In the genomic region with DNA sequence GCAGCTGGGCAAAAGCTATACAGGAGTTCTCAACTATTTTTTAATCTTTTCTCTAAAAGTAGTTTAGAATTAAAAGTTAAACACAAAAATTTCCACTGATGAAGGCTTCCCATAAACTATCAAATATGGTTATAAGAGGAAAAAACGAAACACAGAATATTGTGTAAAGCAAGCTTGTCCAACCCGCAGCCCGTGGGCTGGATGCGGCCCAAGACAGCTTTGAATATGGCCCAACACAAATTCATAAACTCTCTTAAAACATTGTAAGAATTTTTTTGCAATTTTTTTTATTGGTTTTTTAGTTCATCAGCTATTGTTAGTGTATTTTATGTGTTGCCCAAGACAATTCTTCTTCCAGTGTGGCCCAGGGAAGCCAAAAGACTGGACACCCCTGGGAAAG, we compare ENCODE assay signal across 10 cellular contexts. TPM values are rescaled to one million over a fixed set of nuclear protein-coding genes. Genes with fewer than 3 reads are reported as not detected.
DNase-seq lines count a peak whose midpoint lies in the region; ATAC-seq and TF ChIP-seq lines count a peak whose summit lies in the region.
"Not testable (repeated sequence)": the region's sequence is repeated elsewhere in the genome, so short reads cannot be mapped to it uniquely, and the experiment has no call there.
"Had no signal": no experiment of that assay in that cellular context is flagged by ENCODE, and none has a peak within 500 bp of the region (broad histone marks: within the 10 kb centered on the region; RNA-seq: fewer than 3 reads in every experiment).

No MANE protein-coding gene starts in this region.

- not testable (repeated sequence) for H3K9ac ChIP-seq in PC-3 (ENCODE audit: low read length)

- not testable (repeated sequence) for H3K9me2 ChIP-seq in PC-3 (replicated peaks; ENCODE audit: low read length)

- H3K27ac ChIP-seq in PC-3 (ENCODE audit: low read length); coronary artery; psoas muscle; suprapubic skin: not testable (repeated sequence)

- TF ChIP-seq POLR2A in lower leg skin (IDR thresholded peaks at IDR 0.05); suprapubic skin (IDR thresholded peaks at IDR 0.05): not testable (repeated sequence)

- TF ChIP-seq EP300 in suprapubic skin (IDR thresholded peaks at IDR 0.05): not testable (repeated sequence)

- not testable (repeated sequence) for ATAC-seq in PC-3, left ventricle myocardium superior, psoas muscle

- H3K4me2 ChIP-seq in PC-3 (ENCODE audit: low read length): not testable (repeated sequence)

- WGBS in lower leg skin, 2 donors: 61 to 68% methylated on average over 4 of the region's 4 CpGs
- WGBS in psoas muscle, 3 donors: 69 to 86% (median 81%) methylated on average over 4 of the region's 4 CpGs
- WGBS in suprapubic skin: 65% methylated on average over 4 of the region's 4 CpGs

- CTCF ChIA-PET in PC-3 (lab: Charles Lee): not testable (repeated sequence)

- not testable (repeated sequence) for H4K20me1 ChIP-seq in PC-3 (ENCODE audit: low read length)

- H3K4me1 ChIP-seq in PC-3 (ENCODE audit: insufficient read depth, low read length); psoas muscle; suprapubic skin: not testable (repeated sequence)

- H3K79me2 ChIP-seq in PC-3 (ENCODE audit: low read length): not testable (repeated sequence)

- H3K27me3 ChIP-seq in PC-3 (ENCODE audit: low read length); psoas muscle (ENCODE audit: insufficient read depth in 3 of 3, low read length in 2 of 3); suprapubic skin: not testable (repeated sequence)

- not testable (repeated sequence) for H3F3A ChIP-seq in PC-3 (ENCODE audit: low read length, unreplicated experiment)

- not testable (repeated sequence) for H3K4me3 ChIP-seq in PC-3 (ENCODE audit: low read length); coronary artery; lower leg skin (ENCODE audit: low read depth, poor library complexity, severe bottlenecking); psoas muscle; suprapubic skin

- BruUV-seq in PC-3 (replicated peaks; lab: Mats Ljungman, UMichigan): not testable (repeated sequence)

- not testable (repeated sequence) for TF ChIP-seq CTCF in PC-3 (conservative IDR thresholded peaks at IDR 0.05; ENCODE audit: low read depth, low read length); coronary artery (IDR thresholded peaks at IDR 0.05); lower leg skin (IDR thresholded peaks at IDR 0.05); psoas muscle (IDR thresholded peaks at IDR 0.05); suprapubic skin (IDR thresholded peaks at IDR 0.05)

- peak; percentile 0 for DNase-seq in PC-3
- DNase-seq in coronary artery (ENCODE audit: low spot score): peak; percentile 12
- DNase-seq in fibroblast of gingiva (ENCODE audit: low read depth): peak; percentile 0
- peak; percentile 39 for DNase-seq in left ventricle myocardium superior
- peak; percentile 51 to 92 for DNase-seq in lower leg skin (ENCODE audit: low spot score in 2 of 2)
- DNase-seq in psoas muscle: peak; percentile 8 to 51
- DNase-seq in suprapubic skin (ENCODE audit: low spot score in 2 of 2): peak; percentile 61 to 63

- H3K9me3 ChIP-seq in PC-3 (ENCODE audit: low read length); psoas muscle; suprapubic skin: not testable (repeated sequence)

- not testable (repeated sequence) for H2AFZ ChIP-seq in PC-3 (ENCODE audit: low read length)

- intact Hi-C loops in PC-3 (cut with micrococcal nuclease); left ventricle myocardium superior (cut with micrococcal nuclease); lower leg skin (cut with DNase I; ENCODE audit: low total_unique reads); psoas muscle (cut with DNase I): not testable (repeated sequence)

- H3K36me3 ChIP-seq in PC-3 (ENCODE audit: low read depth, low read length); psoas muscle (ENCODE audit: insufficient read depth in 1 of 2, low read depth in 1 of 2); suprapubic skin: not testable (repeated sequence)

- POLR2A ChIA-PET in PC-3 (lab: Charles Lee; ENCODE audit: unreplicated experiment): not testable (repeated sequence)

RNA-seq across cellular contexts. Expression of a gene that starts 23.4 kb away (rescaled TPM):
- total RNA-seq in PC-3 (2014; rRNA removed) (1.2 TPM in 1 of 2 replicates, not detected in the other), left ventricle myocardium superior (0.74 TPM), lower leg skin (under 1 TPM in 1 of 4 donors, not detected in 3; 0.54 TPM), psoas muscle (under 1 TPM in 2 of 4 donors, not detected in 2; 0.22 to 0.30 TPM), suprapubic skin (1 to 10 TPM in 1 of 4 donors, under 1 TPM in 1, not detected in 2; 0.76 to 1.6 TPM)
- polyA plus RNA-seq in psoas muscle: under 1 TPM; 0.03 to 0.07 (median 0.03) TPM
- total RNA-seq: Caco-2, GM23338 had no signal
- polyA plus RNA-seq: CD8-positive, alpha-beta memory T cell had no signal

RNA-seq across cellular contexts. Expression of a gene that starts 28.9 kb away (rescaled TPM):
- total RNA-seq in PC-3 (2014; rRNA removed) (0.47 TPM in 1 of 2 replicates, not detected in the other), left ventricle myocardium superior (2.0 TPM), lower leg skin (not detected), psoas muscle (1 to 10 TPM in 1 of 4 donors, under 1 TPM in 2, not detected in 1; 0.32 to 1.4 (median 0.48) TPM), suprapubic skin (1 to 10 TPM in 1 of 4 donors, not detected in 3; 1.5 TPM)
- under 1 TPM; 0.05 to 0.08 (median 0.07) TPM for polyA plus RNA-seq in psoas muscle
- total RNA-seq: Caco-2; CD8-positive, alpha-beta memory T cell; GM23338 had no signal
- polyA plus RNA-seq: GM23338 had no signal

Comparison
In these comparisons a context has a peak if more than half of its experiments do, and no peak if none do; other contexts are left out.
1. DNase-seq: peak in every context shown above with its lines; median percentile 72 in lower leg skin; 62 in suprapubic skin; 39 in left ventricle myocardium superior; 30 in psoas muscle; 12 in coronary artery; 0 in PC-3; 0 in fibroblast of gingiva.